ENCODE assay signal across 14 cellular contexts in genomic region chr7:81604075-81604807, GRCh38.
DNase-seq lines count a peak whose midpoint lies in the region; ATAC-seq and TF ChIP-seq lines count a peak whose summit lies in the region.
"Had no signal": no experiment of that assay in that cellular context is flagged by ENCODE, and none has a peak within 500 bp of the region (broad histone marks: within the 10 kb centered on the region; RNA-seq: fewer than 3 reads in every experiment).

No MANE protein-coding gene starts in this region.

- H3K4me3 ChIP-seq in ACC112 (ENCODE audit: low read depth, low read length) (peak overlapping the region; percentile 36), adipocyte (ENCODE audit: low read length) (peak overlapping the region; percentile 19), esophagus muscularis mucosa (no peak overlapping the region)
- H3K4me3 ChIP-seq: pancreas, vagina had no signal

- peaks cover 61% of the 10 kb centered on the region for H3K4me1 ChIP-seq in ACC112 (ENCODE audit: control insufficient read depth, insufficient read depth, low read length, unreplicated experiment)
- H3K4me1 ChIP-seq in adipocyte (ENCODE audit: control insufficient read depth, insufficient read depth, low read length): peaks cover 18% of the 10 kb centered on the region
- no peaks in the 10 kb centered on the region for H3K4me1 ChIP-seq in esophagus muscularis mucosa
- H3K4me1 ChIP-seq: pancreas, vagina had no signal

- intact Hi-C loops in esophagus muscularis mucosa (cut with DNase I): no loop called here

- H3K36me3 ChIP-seq in ACC112 (ENCODE audit: insufficient read depth, low read length) (peaks cover 8% of the 10 kb centered on the region; the same call in 1 of the 2 replicates), adipocyte (ENCODE audit: control insufficient read depth, insufficient read depth, low read length, severe bottlenecking) (no peaks in the 10 kb centered on the region), esophagus muscularis mucosa (no peaks in the 10 kb centered on the region)
- H3K36me3 ChIP-seq: pancreas, vagina had no signal

- H3K9ac ChIP-seq in adipocyte (ENCODE audit: low read length): no peak overlapping the region

- H2AFZ ChIP-seq in ACC112 (ENCODE audit: low read length, unreplicated experiment): peak overlapping the region; percentile 99

- ATAC-seq in GM18858 (IDR thresholded peaks at IDR 0.05; ENCODE audit: unreplicated experiment) (no peak), GM21381 (IDR thresholded peaks at IDR 0.05; ENCODE audit: unreplicated experiment) (no peak)

- H3K27me3 ChIP-seq in ACC112 (ENCODE audit: insufficient read depth, low read length) (no peaks in the 10 kb centered on the region), adipocyte (replicated peaks; ENCODE audit: control insufficient read depth, insufficient read depth, low read length) (no peaks in the 10 kb centered on the region), esophagus muscularis mucosa (no peaks in the 10 kb centered on the region)
- H3K27me3 ChIP-seq: pancreas, vagina had no signal

- TF ChIP-seq EP300 in esophagus muscularis mucosa (IDR thresholded peaks at IDR 0.05): no peak

- no peak for TF ChIP-seq CTCF in esophagus muscularis mucosa (IDR thresholded peaks at IDR 0.05)

- no peak for TF ChIP-seq POLR2A in esophagus muscularis mucosa (IDR thresholded peaks at IDR 0.05; ENCODE audit: low read depth)

- DNase-seq in HT-29 (ENCODE audit: low spot score): peak; percentile 16
- DNase-seq in adipocyte (ENCODE audit: low read depth): no peak
- DNase-seq in kidney glomerular epithelial cell (lab: John Stamatoyannopoulos, UW): peak; percentile 99
- no peak for DNase-seq in esophagus muscularis mucosa (ENCODE audit: extremely low spot score)
- no peak for DNase-seq in GDM1 (lab: John Stamatoyannopoulos, UW)
- DNase-seq: cortex of kidney, glutamatergic neuron, mammary epithelial cell, NCI-H2171, pancreas had no signal

- H3K9me3 ChIP-seq in adipocyte (ENCODE audit: control insufficient read depth, low read length) (no peaks in the 10 kb centered on the region), esophagus muscularis mucosa (no peaks in the 10 kb centered on the region)
- H3K9me3 ChIP-seq: pancreas, vagina had no signal

- no peaks in the 10 kb centered on the region for H3K79me2 ChIP-seq in ACC112 (ENCODE audit: control insufficient read depth, insufficient read depth, low read length, unreplicated experiment)

- H3K27ac ChIP-seq in ACC112 (ENCODE audit: low read depth, low read length): peak overlapping the region; percentile 97
- no peak overlapping the region for H3K27ac ChIP-seq in esophagus muscularis mucosa (replicated peaks in 1 of 4)
- H3K27ac ChIP-seq: pancreas, vagina had no signal

- WGBS in esophagus muscularis mucosa: 81% methylated on average over 12 of the region's 12 CpGs

Comparison
In these comparisons a context has a peak if more than half of its experiments do, and no peak if none do; other contexts are left out.
1. H3K4me3 ChIP-seq: peak in ACC112 (single experiment) and adipocyte (single experiment); none in esophagus muscularis mucosa (0 of 4).
2. DNase-seq: peak in HT-29 (single experiment) and kidney glomerular epithelial cell (single experiment); none in adipocyte (single experiment), esophagus muscularis mucosa (single experiment) and GDM1 (single experiment).